8 cellular contexts compared by ENCODE assay signal in genomic region chr1:219812491-219813221, GRCh38.
DNase-seq lines count a peak whose midpoint lies in the region; ATAC-seq and TF ChIP-seq lines count a peak whose summit lies in the region.

No MANE protein-coding gene starts in this region.

- peak; percentile 84 for TF ChIP-seq CTCF in foreskin fibroblast (IDR thresholded peaks at IDR 0.05; ENCODE audit: low read depth, low read length)

- DNase-seq in CD1c-positive myeloid dendritic cell (ENCODE audit: extremely low spot score) (peak; percentile 17), NCI-H1694 (lab: John Stamatoyannopoulos, UW) (peak; percentile 85), SW480 (ENCODE audit: low spot score) (peak; percentile 90), foreskin fibroblast (peak; percentile 50 to 82), occipital lobe (lab: John Stamatoyannopoulos, UW) (peak; percentile 33)
- no peak for DNase-seq in effector CD8-positive, alpha-beta T cell (lab: John Stamatoyannopoulos, UW)

- H3K4me3 ChIP-seq in foreskin fibroblast (ENCODE audit: low read depth in 1 of 2, low read length in 2 of 2), result no peak overlapping the region

- ATAC-seq in GM18873 (IDR thresholded peaks at IDR 0.05; ENCODE audit: low FRiP score, unreplicated experiment) (peak; percentile 79), HG03025 (IDR thresholded peaks at IDR 0.05; ENCODE audit: low FRiP score, unreplicated experiment) (peak; percentile 81)
